In genomic region chr1:197924516-197925123, GRCh38 we compare ENCODE assay signal across 8 cellular contexts. TPM values are rescaled to one million over a fixed set of nuclear protein-coding genes. Genes with fewer than 3 reads are reported as not detected.
DNase-seq lines count a peak whose midpoint lies in the region; ATAC-seq and TF ChIP-seq lines count a peak whose summit lies in the region.

No MANE protein-coding gene starts in this region.

- CTCF ChIA-PET in CD4-positive, alpha-beta T cell (lab: Charles Lee) = interaction anchor here (1.0 to 1.4 kb wide), 3 partner anchors 8 to 14 kb away, joined by 3 read pairs; no protein-coding TSS in a partner anchor

- peaks cover 4 to 11% of the 10 kb centered on the region in 2 donors for H3K4me1 ChIP-seq in left lung

- peaks cover 24% of the 10 kb centered on the region for H3K4me1 Mint-ChIP-seq in CD4-positive, alpha-beta T cell (ENCODE audit: low read depth)

- H3K36me3 Mint-ChIP-seq in CD4-positive, alpha-beta T cell (ENCODE audit: low read depth) = no peaks in the 10 kb centered on the region

- intact Hi-C loops in CD4-positive, alpha-beta T cell (cut with DNase I, micrococcal nuclease) = loop anchor here (1.0 to 10.0 kb wide), 7 partner anchors 52 to 543 kb away; no protein-coding TSS in a partner anchor
- intact Hi-C loops in left lung (cut with DNase I) = no loop called here

- H3K27ac Mint-ChIP-seq in CD4-positive, alpha-beta T cell = no peak overlapping the region

- peak; percentile 77 for ATAC-seq in CD4-positive, alpha-beta T cell (ENCODE audit: poor library complexity)
- ATAC-seq in GM18517 (IDR thresholded peaks at IDR 0.05; ENCODE audit: unreplicated experiment) (peak; percentile 61), HG03097 (IDR thresholded peaks at IDR 0.05; ENCODE audit: low FRiP score, unreplicated experiment) (peak; percentile 74), left lung (peak; percentile 85), HG02970 (IDR thresholded peaks at IDR 0.05; ENCODE audit: low FRiP score, unreplicated experiment) (no peak)

- H3K4me3 ChIP-seq in astrocyte of the spinal cord (ENCODE audit: low read depth, low read length) = no peak overlapping the region
- H3K4me3 ChIP-seq in left lung = no peak overlapping the region

- POLR2A ChIA-PET in CD4-positive, alpha-beta T cell (lab: Charles Lee) = no interaction called here

- no peak overlapping the region for H3K27ac ChIP-seq in CD4-positive, alpha-beta T cell (ENCODE audit: low read depth, low read length)
- no peak overlapping the region for H3K27ac ChIP-seq in left lung

- peaks cover 92% of the 10 kb centered on the region for H3K27me3 Mint-ChIP-seq in CD4-positive, alpha-beta T cell

- peak; percentile 81 for TF ChIP-seq CTCF in CD4-positive, alpha-beta T cell (IDR thresholded peaks at IDR 0.05)
- TF ChIP-seq CTCF in astrocyte of the spinal cord (IDR thresholded peaks at IDR 0.05; ENCODE audit: low read depth, low read length) (peak; percentile 68), left lung (IDR thresholded peaks at IDR 0.05) (peak; percentile 53 to 65)

- in situ Hi-C loops in astrocyte of the spinal cord (cut with HindIII; ENCODE audit: low sequenced_read_pairs) = no loop called here

- peak in 1 of 10 experiments; percentile 34 for DNase-seq in CD4-positive, alpha-beta T cell
- peak; percentile 43 for DNase-seq in NCI-H345 treated with DMSO at 0.1 percent for 48 hours (lab: John Stamatoyannopoulos, UW; ENCODE audit: unreplicated experiment)
- peak; percentile 53 for DNase-seq in astrocyte of the spinal cord (ENCODE audit: low read depth, low spot score)
- DNase-seq in left lung = no peak
- no peak for DNase-seq in OCI-M2 (lab: John Stamatoyannopoulos, UW; ENCODE audit: unreplicated experiment)

- no peaks in the 10 kb centered on the region for H3K9me3 ChIP-seq in CD4-positive, alpha-beta T cell (ENCODE audit: control insufficient read depth, low read length)
- no peaks in the 10 kb centered on the region for H3K9me3 ChIP-seq in left lung

- H3K36me3 ChIP-seq in left lung = no peaks in the 10 kb centered on the region

- H3K4me3 Mint-ChIP-seq in CD4-positive, alpha-beta T cell = no peak overlapping the region

- H3K9me3 Mint-ChIP-seq in CD4-positive, alpha-beta T cell = no peaks in the 10 kb centered on the region

- H3K27me3 ChIP-seq in CD4-positive, alpha-beta T cell (ENCODE audit: control insufficient read depth, insufficient read depth, low read length) = peaks cover 73% of the 10 kb centered on the region
- peaks cover 52 to 97% of the 10 kb centered on the region in 2 donors for H3K27me3 ChIP-seq in left lung

RNA-seq across cellular contexts. Expression of gene LHX9, which starts 7.4 kb away (rescaled TPM):
- total RNA-seq in CD4-positive, alpha-beta T cell = not detected
- 1 to 10 TPM in 1 of 2 donors, not detected in 1; 1.4 TPM for total RNA-seq in left lung

RNA-seq across cellular contexts. Expression of gene C1orf53, which starts 22.2 kb away (rescaled TPM):
- total RNA-seq in CD4-positive, alpha-beta T cell = not detected
- 1 to 10 TPM; 5.1 to 8.9 TPM for total RNA-seq in left lung

Comparison
In these comparisons a context has a peak if more than half of its experiments do, and no peak if none do; other contexts are left out.
1. DNase-seq: peak in NCI-H345 treated with DMSO at 0.1 percent for 48 hours (single experiment) and astrocyte of the spinal cord (single experiment); none in left lung (0 of 2) and OCI-M2 (single experiment).
2. RNA of gene C1orf53, which starts 22.2 kb away (total RNA-seq): 5.1 to 8.9 TPM in left lung; not detected in CD4-positive, alpha-beta T cell; every median in the first group is over 4 times any median in the second.
3. intact Hi-C loops: an anchor here in CD4-positive, alpha-beta T cell (1.0 to 10.0 kb wide); none called in left lung.
4. Peak in every context shown above with its lines, with median percentiles within 50 percentile points of each other: CTCF ChIP-seq.